9 cellular contexts compared by ENCODE assay signal in genomic region chr7:155645652-155646051, GRCh38. TPM values are rescaled to one million over a fixed set of nuclear protein-coding genes. Genes with fewer than 3 reads are reported as not detected.
DNase-seq lines count a peak whose midpoint lies in the region; ATAC-seq, FAIRE-seq and TF ChIP-seq lines count a peak whose summit lies in the region.
"Had no signal": no experiment of that assay in that cellular context is flagged by ENCODE, and none has a peak within 500 bp of the region (broad histone marks: within the 10 kb centered on the region; RNA-seq: fewer than 3 reads in every experiment).

No MANE protein-coding gene starts in this region.

- no peak for TF ChIP-seq CTCF in liver (IDR thresholded peaks at IDR 0.05; ENCODE audit: low read depth, low read length, missing input control)
- no peak for TF ChIP-seq CTCF in tibial nerve (IDR thresholded peaks at IDR 0.05)

- H3K27ac Mint-ChIP-seq in activated naive CD8-positive, alpha-beta T cell treated with anti-CD3 and anti-CD28 coated beads, Interleukin-2, amount 50 U/mL, for 24 hours = peak overlapping the region; percentile 98

- peaks cover 11 to 39% (median 31%) of the 10 kb centered on the region in 4 donors for H3K4me1 ChIP-seq in liver (ENCODE audit: control insufficient read depth in 4 of 4, insufficient read depth in 4 of 4, low read length in 3 of 4)
- H3K4me1 ChIP-seq in tibial nerve = peaks cover 0 to 35% (median 11%) of the 10 kb centered on the region in 4 donors

- no peak for FAIRE-seq in GM12892 (lab: Jason Lieb, UNC)

- TF ChIP-seq EP300 in tibial nerve (IDR thresholded peaks at IDR 0.05) = no peak

- H3K4me3 ChIP-seq in liver (ENCODE audit: low read depth in 1 of 3, low read length in 3 of 3) = peak overlapping the region; percentile 87 to 98 (median 95)
- H3K4me3 ChIP-seq in tibial nerve = peak overlapping the region; percentile 93 to 100 (median 98)

- TF ChIP-seq RAD21 in liver (IDR thresholded peaks at IDR 0.05) = no peak

- 14% methylated on average over 7 of the region's 7 CpGs for WGBS in liver
- whole genome bisulfite sequencing in tibial nerve, 2 donors = 20 to 22% methylated on average over 7 of the region's 7 CpGs

- TF ChIP-seq POLR2A in tibial nerve (IDR thresholded peaks at IDR 0.05) (no peak), GM12892 (IDR thresholded peaks at IDR 0.05; ENCODE audit: low read depth, low read length) (no peak)

- H3K36me3 ChIP-seq in liver (ENCODE audit: control insufficient read depth in 4 of 4, insufficient read depth in 3 of 4, low read depth in 1 of 4, low read length in 3 of 4) (peaks cover 0 to 20% (median 13%) of the 10 kb centered on the region in 4 donors), tibial nerve (peaks cover 0 to 60% (median 0%) of the 10 kb centered on the region in 3 donors)

- H3K9me3 Mint-ChIP-seq in activated T-cell treated with anti-CD3 and anti-CD28 coated beads, Interleukin-2, amount 50 U/mL, for 4 hours = peaks cover 11% of the 10 kb centered on the region
- H3K9me3 Mint-ChIP-seq in activated naive CD8-positive, alpha-beta T cell treated with anti-CD3 and anti-CD28 coated beads, Interleukin-2, amount 50 U/mL, for 24 hours = peaks cover 13% of the 10 kb centered on the region

- peaks cover 63% of the 10 kb centered on the region for H3K36me3 Mint-ChIP-seq in activated T-cell treated with anti-CD3 and anti-CD28 coated beads, Interleukin-2, amount 50 U/mL, for 4 hours (ENCODE audit: insufficient read depth)
- H3K36me3 Mint-ChIP-seq in activated naive CD8-positive, alpha-beta T cell treated with anti-CD3 and anti-CD28 coated beads, Interleukin-2, amount 50 U/mL, for 24 hours (ENCODE audit: low read depth) = peaks cover 75% of the 10 kb centered on the region

- H3K9ac ChIP-seq in liver (ENCODE audit: low read depth in 1 of 2, low read length in 2 of 2) = peak overlapping the region; percentile 85 to 86

- H3K27me3 ChIP-seq in liver (ENCODE audit: control insufficient read depth in 4 of 4, insufficient read depth in 4 of 4, low read length in 3 of 4) (no peaks in the 10 kb centered on the region), tibial nerve (no peaks in the 10 kb centered on the region)

- peaks cover 48% of the 10 kb centered on the region for H3K4me1 Mint-ChIP-seq in activated T-cell treated with anti-CD3 and anti-CD28 coated beads, Interleukin-2, amount 50 U/mL, for 4 hours (ENCODE audit: low read depth)
- peaks cover 67% of the 10 kb centered on the region for H3K4me1 Mint-ChIP-seq in activated naive CD8-positive, alpha-beta T cell treated with anti-CD3 and anti-CD28 coated beads, Interleukin-2, amount 50 U/mL, for 24 hours

- H3K27ac ChIP-seq in liver (ENCODE audit: low read depth in 1 of 2, low read length in 2 of 2) (peak overlapping the region in 1 of 2 donors; percentile 50), tibial nerve (peak overlapping the region in 2 of 4 donors; percentile 95 to 98)

- no peaks in the 10 kb centered on the region for H3K27me3 Mint-ChIP-seq in activated T-cell treated with anti-CD3 and anti-CD28 coated beads, Interleukin-2, amount 50 U/mL, for 4 hours (ENCODE audit: low read depth)
- H3K27me3 Mint-ChIP-seq in activated naive CD8-positive, alpha-beta T cell treated with anti-CD3 and anti-CD28 coated beads, Interleukin-2, amount 50 U/mL, for 24 hours = no peaks in the 10 kb centered on the region

- ATAC-seq in activated T-cell treated with anti-CD3 and anti-CD28 coated beads, Interleukin-2, amount 50 U/mL, for 4 hours = no peak
- ATAC-seq in activated naive CD8-positive, alpha-beta T cell treated with anti-CD3 and anti-CD28 coated beads, Interleukin-2, amount 50 U/mL, for 24 hours = no peak

- H3K9me3 ChIP-seq in liver (ENCODE audit: control insufficient read depth in 4 of 4, low read length in 3 of 4) (peaks cover 0 to 6% (median 1%) of the 10 kb centered on the region in 4 donors), tibial nerve (peaks cover 0 to 30% (median 10%) of the 10 kb centered on the region in 4 donors)

- peak overlapping the region; percentile 96 for H3K4me3 Mint-ChIP-seq in activated T-cell treated with anti-CD3 and anti-CD28 coated beads, Interleukin-2, amount 50 U/mL, for 4 hours
- H3K4me3 Mint-ChIP-seq in activated naive CD8-positive, alpha-beta T cell treated with anti-CD3 and anti-CD28 coated beads, Interleukin-2, amount 50 U/mL, for 24 hours = peak overlapping the region; percentile 97

- DNase-seq in activated T-cell treated with anti-CD3 and anti-CD28 coated beads, Interleukin-2, amount 50 U/mL, for 4 hours = no peak
- no peak for DNase-seq in activated T-cell treated with anti-CD3 and anti-CD28 coated beads, Interleukin-2, amount 50 U/mL, for 1 hour
- no peak for DNase-seq in activated naive CD8-positive, alpha-beta T cell treated with anti-CD3 and anti-CD28 coated beads, Interleukin-2, amount 50 U/mL, for 24 hours
- no peak for DNase-seq in tibial nerve (ENCODE audit: low spot score in 2 of 2)
- DNase-seq in GM12892 (ENCODE audit: insufficient read length) = no peak
- DNase-seq in NCI-H1105 treated with DMSO at 0.1 percent for 48 hours (lab: John Stamatoyannopoulos, UW) = no peak
- no peak for DNase-seq in DMS53 (lab: John Stamatoyannopoulos, UW)
- DNase-seq: retina had no signal

TF ChIP-seq in liver, 16 proteins besides CTCF, POLR2A, EP300 and RAD21:
- TF ChIP-seq HNF4A (conservative IDR thresholded peaks at IDR 0.05) (no peak), YY1 (IDR thresholded peaks at IDR 0.05) (no peak), HNF4G (IDR thresholded peaks at IDR 0.05) (no peak), REST (IDR thresholded peaks at IDR 0.05) (no peak), FOXA1 (IDR thresholded peaks at IDR 0.05) (no peak), TAF1 (conservative IDR thresholded peaks at IDR 0.05) (no peak), RXRA (IDR thresholded peaks at IDR 0.05) (no peak), JUND (IDR thresholded peaks at IDR 0.05) (no peak), EGR1 (IDR thresholded peaks at IDR 0.05; ENCODE audit: low read depth in 2 of 2) (no peak)
- TF ChIP-seq, protein P1, sequence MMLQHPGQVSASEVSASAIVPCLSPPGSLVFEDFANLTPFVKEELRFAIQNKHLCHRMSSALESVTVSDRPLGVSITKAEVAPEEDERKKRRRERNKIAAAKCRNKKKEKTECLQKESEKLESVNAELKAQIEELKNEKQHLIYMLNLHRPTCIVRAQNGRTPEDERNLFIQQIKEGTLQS (IDR thresholded peaks at IDR 0.05) = no peak
- TF ChIP-seq, protein P2, sequence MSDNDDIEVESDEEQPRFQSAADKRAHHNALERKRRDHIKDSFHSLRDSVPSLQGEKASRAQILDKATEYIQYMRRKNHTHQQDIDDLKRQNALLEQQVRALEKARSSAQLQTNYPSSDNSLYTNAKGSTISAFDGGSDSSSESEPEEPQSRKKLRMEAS (IDR thresholded peaks at IDR 0.05) = no peak

RNA-seq across cellular contexts. Expression of gene RBM33, which starts 1.2 kb away (rescaled TPM):
- 10 to 100 TPM; 63.3 to 70.5 (median 66.4) TPM for total RNA-seq in activated T-cell treated with anti-CD3 and anti-CD28 coated beads, Interleukin-2, amount 50 U/mL, for 4 hours
- 10 to 100 TPM; 23.4 to 48.9 TPM for total RNA-seq in liver
- 10 to 100 TPM in 1 of 2 donors, 1 to 10 TPM in 1; 7.8 to 32.9 TPM for polyA plus RNA-seq in liver
- 10 to 100 TPM; 85.0 to 92.4 (median 88.3) TPM for total RNA-seq in tibial nerve
- 23.5 TPM for polyA plus RNA-seq in GM12892 (2012; ENCODE audit: missing spikeins)
